ENCODE assay signal across 8 cellular contexts in the genomic region with DNA sequence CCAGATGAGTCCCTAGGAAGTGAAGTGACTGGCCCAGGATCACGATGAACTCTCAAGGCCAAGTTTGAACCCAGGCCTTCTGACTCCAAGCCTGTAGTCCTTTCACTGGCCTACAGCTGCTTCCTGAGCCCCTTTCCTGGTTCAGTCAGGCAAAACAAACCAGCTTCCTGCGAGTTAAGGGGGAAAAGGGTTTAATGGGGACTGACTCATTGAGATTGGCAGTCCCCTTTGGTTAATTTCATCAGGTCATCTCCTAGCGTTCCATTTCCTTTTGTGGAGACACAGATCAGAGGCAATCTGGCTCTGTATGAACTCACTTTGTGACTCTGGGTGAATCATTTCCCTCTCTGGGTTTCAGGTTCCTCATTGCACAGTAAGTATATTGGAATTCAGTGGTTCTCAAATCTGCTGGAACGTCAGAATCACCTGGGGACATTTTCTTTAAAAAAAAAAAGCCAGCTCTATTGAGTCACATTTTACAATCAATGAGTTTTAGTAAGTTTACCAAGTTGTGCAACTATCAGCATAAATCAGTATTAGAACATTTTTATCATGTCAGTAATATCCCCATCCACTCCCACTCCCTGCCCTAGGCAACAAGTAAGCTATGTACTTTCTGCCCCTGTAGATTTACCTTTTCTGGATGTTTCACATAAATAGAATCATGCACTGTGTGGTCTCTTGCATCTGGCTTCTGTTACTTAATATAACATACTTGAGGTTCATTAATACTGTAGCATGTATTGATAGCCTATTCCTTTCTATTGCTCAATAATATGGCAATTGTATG.
DNase-seq lines count a peak whose midpoint lies in the region; ATAC-seq, FAIRE-seq and TF ChIP-seq lines count a peak whose summit lies in the region.

No MANE protein-coding gene starts in this region.

- TF ChIP-seq POLR2A in HepG2 (IDR thresholded peaks at IDR 0.05; ENCODE audit: insufficient read depth in 1 of 2, low read depth in 2 of 2, low read length in 2 of 2), result no peak

- no peaks in the 10 kb centered on the region for H3K79me2 ChIP-seq in HepG2 (ENCODE audit: insufficient read depth, low read length)

- H3K27me3 ChIP-seq in ascending aorta (no peaks in the 10 kb centered on the region), HepG2 (ENCODE audit: control insufficient read depth in 1 of 2, insufficient read depth in 2 of 2, low read length in 2 of 2) (no peaks in the 10 kb centered on the region)

- peak overlapping the region; percentile 47 for H3K27ac ChIP-seq in HEK293 (ENCODE audit: extremely low read depth, low read depth, low read length)
- H3K27ac ChIP-seq in ascending aorta, result peak overlapping the region; percentile 62 to 80
- no peak overlapping the region for H3K27ac ChIP-seq in HepG2 (ENCODE audit: extremely low read length, insufficient read depth, low read length)

- H4K20me1 ChIP-seq in HepG2 (ENCODE audit: insufficient read depth, low read length), result no peaks in the 10 kb centered on the region

- H3K9me3 Mint-ChIP-seq in WTC11, result peaks cover 19% of the 10 kb centered on the region

- H3K9ac ChIP-seq in HepG2 (ENCODE audit: insufficient read depth, low read depth, low read length), result no peak overlapping the region

- CTCF ChIA-PET in HEK293 (lab: Yijun Ruan, JAX) (interaction anchor here (0.6 to 1.3 kb wide), 9 partner anchors 16 to 1860 kb away, joined by 3 to 5 read pairs (median 4); a partner anchor contains a TSS), HepG2 (lab: Yijun Ruan, JAX; ENCODE audit: low intra/inter-chr PET ratio, low total read pairs) (no interaction called here), WTC11 (lab: Charles Lee) (no interaction called here)

- in situ Hi-C loops in HepG2 (cut with HindIII; ENCODE audit: extremely low pct_ligation_motif_present, low pct_unique_long_range_greater_than_20kb), result no loop called here

- TF ChIP-seq EP300 in HepG2 (IDR thresholded peaks at IDR 0.05; ENCODE audit: low read depth in 2 of 2, low read length in 2 of 2) (no peak), HepG2 (CRISPR knock-in tag; IDR thresholded peaks at IDR 0.05; ENCODE audit: borderline replicate concordance) (no peak)

- no peaks in the 10 kb centered on the region for H3K27me3 Mint-ChIP-seq in WTC11 (ENCODE audit: low read depth)

- no peak overlapping the region for H2AFZ ChIP-seq in HepG2 (ENCODE audit: low read length)

- BruUV-seq in HepG2 (replicated peaks; lab: Mats Ljungman, UMichigan), result no TSS peak

- H3K4me3 Mint-ChIP-seq in WTC11, result no peak overlapping the region

- WGBS in HepG2 (ENCODE audit: low lambda C conversion rate), result 5% methylated on average over 4 of the region's 4 CpGs

- no peak overlapping the region for H3K4me2 ChIP-seq in HepG2 (ENCODE audit: low read depth, low read length)

- H3K9me3 ChIP-seq in HEK293 (ENCODE audit: control insufficient read depth, insufficient read depth, low read depth, low read length) (no peaks in the 10 kb centered on the region; the same call in 1 of the 2 replicates), ascending aorta (no peaks in the 10 kb centered on the region), HepG2 (ENCODE audit: low read length) (no peaks in the 10 kb centered on the region)

- POLR2A ChIA-PET in HEK293 (lab: Yijun Ruan, JAX), result interaction anchor here (0.6 to 3.0 kb wide), 4 partner anchors 16 to 786 kb away, joined by 3 to 13 read pairs (median 4); no protein-coding TSS in a partner anchor
- POLR2A ChIA-PET in HepG2 (lab: Yijun Ruan, JAX), result no interaction called here
- POLR2A ChIA-PET in WTC11 (lab: Charles Lee), result no interaction called here

- H3K36me3 Mint-ChIP-seq in WTC11, result no peaks in the 10 kb centered on the region

- ATAC-seq in HepG2, result no peak
- no peak for ATAC-seq in HG02852 (IDR thresholded peaks at IDR 0.05; ENCODE audit: unreplicated experiment)
- ATAC-seq in WTC11, result no peak
- no peak for ATAC-seq in HG03159 (IDR thresholded peaks at IDR 0.05; ENCODE audit: unreplicated experiment)

- no peak overlapping the region for H3K27ac Mint-ChIP-seq in WTC11

- H3K36me3 ChIP-seq in HEK293 (ENCODE audit: control insufficient read depth in 2 of 2, insufficient read depth in 1 of 2, low read length in 2 of 2) (no peaks in the 10 kb centered on the region), ascending aorta (no peaks in the 10 kb centered on the region), HepG2 (replicated peaks in 1 of 2; ENCODE audit: control insufficient read depth in 1 of 2, insufficient read depth in 2 of 2, low read length in 2 of 2) (no peaks in the 10 kb centered on the region)

- H3K4me3 ChIP-seq in HEK293 (ENCODE audit: low read depth, low read length), result no peak overlapping the region
- no peak overlapping the region for H3K4me3 ChIP-seq in ascending aorta
- H3K4me3 ChIP-seq in HepG2 (replicated peaks in 1 of 3; ENCODE audit: insufficient read depth in 1 of 3, low read depth in 2 of 3, low read length in 3 of 3), result no peak overlapping the region

- FAIRE-seq in HepG2 (lab: Jason Lieb, UNC), result no peak

- H3K4me1 ChIP-seq in HEK293 (ENCODE audit: control insufficient read depth, insufficient read depth, low read length), result peaks cover 24% of the 10 kb centered on the region
- peaks cover 12 to 22% of the 10 kb centered on the region in 2 donors for H3K4me1 ChIP-seq in ascending aorta
- no peaks in the 10 kb centered on the region for H3K4me1 ChIP-seq in HepG2 (ENCODE audit: insufficient read depth, low read length)

- H3K4me1 Mint-ChIP-seq in WTC11, result no peaks in the 10 kb centered on the region

- intact Hi-C loops in ascending aorta (cut with DNase I), result loop anchor here (1.0 to 2.0 kb wide), 3 partner anchors 17 to 39 kb away; no protein-coding TSS in a partner anchor
- intact Hi-C loops in HepG2 (cut with micrococcal nuclease; ENCODE audit: unreplicated experiment), result no loop called here
- intact Hi-C loops in head of caudate nucleus (cut with DNase I), result no loop called here

- no peak for TF ChIP-seq RAD21 in HepG2 (CRISPR knock-in tag; IDR thresholded peaks at IDR 0.05)

- TF ChIP-seq CTCF in HEK293 (tag by site-specific recombination; IDR thresholded peaks at IDR 0.05), result no peak
- TF ChIP-seq CTCF in ascending aorta (IDR thresholded peaks at IDR 0.05), result no peak
- no peak for TF ChIP-seq CTCF in HepG2 (CRISPR knock-in tag; IDR thresholded peaks at IDR 0.05)
- no peak for TF ChIP-seq CTCF in WTC11 (IDR thresholded peaks at IDR 0.05)

- DNase-seq in 8988T, result peak; percentile 22
- DNase-seq in ascending aorta (ENCODE audit: low spot score in 2 of 2), result peak in 1 of 2 donors; percentile 81
- peak; percentile 12 for DNase-seq in HepG2 (ENCODE audit: low spot score)
- DNase-seq in head of caudate nucleus, result no peak
- DNase-seq in WTC11 (ENCODE audit: low spot score), result no peak

TF ChIP-seq in HEK293, 187 proteins besides CTCF, POLR2A, EP300 and RAD21 (continues in another document):
- peak; percentile 51 for TF ChIP-seq SP7 (tag by site-specific recombination; IDR thresholded peaks at IDR 0.05)
- TF ChIP-seq, protein P1, sequence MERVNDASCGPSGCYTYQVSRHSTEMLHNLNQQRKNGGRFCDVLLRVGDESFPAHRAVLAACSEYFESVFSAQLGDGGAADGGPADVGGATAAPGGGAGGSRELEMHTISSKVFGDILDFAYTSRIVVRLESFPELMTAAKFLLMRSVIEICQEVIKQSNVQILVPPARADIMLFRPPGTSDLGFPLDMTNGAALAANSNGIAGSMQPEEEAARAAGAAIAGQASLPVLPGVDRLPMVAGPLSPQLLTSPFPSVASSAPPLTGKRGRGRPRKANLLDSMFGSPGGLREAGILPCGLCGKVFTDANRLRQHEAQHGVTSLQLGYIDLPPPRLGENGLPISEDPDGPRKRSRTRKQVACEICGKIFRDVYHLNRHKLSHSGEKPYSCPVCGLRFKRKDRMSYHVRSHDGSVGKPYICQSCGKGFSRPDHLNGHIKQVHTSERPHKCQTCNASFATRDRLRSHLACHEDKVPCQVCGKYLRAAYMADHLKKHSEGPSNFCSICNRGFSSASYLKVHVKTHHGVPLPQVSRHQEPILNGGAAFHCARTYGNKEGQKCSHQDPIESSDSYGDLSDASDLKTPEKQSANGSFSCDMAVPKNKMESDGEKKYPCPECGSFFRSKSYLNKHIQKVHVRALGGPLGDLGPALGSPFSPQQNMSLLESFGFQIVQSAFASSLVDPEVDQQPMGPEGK (tag by site-specific recombination; IDR thresholded peaks at IDR 0.05), result no peak

TF ChIP-seq in HepG2, 621 proteins besides CTCF, POLR2A, EP300 and RAD21:
- TF ChIP-seq ZNF496 (CRISPR knock-in tag; IDR thresholded peaks at IDR 0.05; ENCODE audit: insufficient replicate concordance), result no peak
- TF ChIP-seq CEBPB (IDR thresholded peaks at IDR 0.05; ENCODE audit: borderline replicate concordance, low read depth, low read length), result peak; percentile 11; the same call in 1 of the 2 replicates
TF ChIP-seq in HepG2: peak in this region for 1.

TF ChIP-seq in WTC11, 78 proteins besides CTCF, POLR2A, EP300 and RAD21:
- TF ChIP-seq TEAD1 (CRISPR knock-in tag; IDR thresholded peaks at IDR 0.05), result no peak
- TF ChIP-seq, protein P2, sequence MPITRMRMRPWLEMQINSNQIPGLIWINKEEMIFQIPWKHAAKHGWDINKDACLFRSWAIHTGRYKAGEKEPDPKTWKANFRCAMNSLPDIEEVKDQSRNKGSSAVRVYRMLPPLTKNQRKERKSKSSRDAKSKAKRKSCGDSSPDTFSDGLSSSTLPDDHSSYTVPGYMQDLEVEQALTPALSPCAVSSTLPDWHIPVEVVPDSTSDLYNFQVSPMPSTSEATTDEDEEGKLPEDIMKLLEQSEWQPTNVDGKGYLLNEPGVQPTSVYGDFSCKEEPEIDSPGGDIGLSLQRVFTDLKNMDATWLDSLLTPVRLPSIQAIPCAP (CRISPR knock-in tag; IDR thresholded peaks at IDR 0.05), result no peak
- TF ChIP-seq, protein P3, sequence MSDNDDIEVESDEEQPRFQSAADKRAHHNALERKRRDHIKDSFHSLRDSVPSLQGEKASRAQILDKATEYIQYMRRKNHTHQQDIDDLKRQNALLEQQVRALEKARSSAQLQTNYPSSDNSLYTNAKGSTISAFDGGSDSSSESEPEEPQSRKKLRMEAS (CRISPR knock-in tag; IDR thresholded peaks at IDR 0.05), result no peak
- TF ChIP-seq CBFB (CRISPR knock-in tag; IDR thresholded peaks at IDR 0.05; ENCODE audit: low read depth), result no peak
- no peak for TF ChIP-seq ESRRA (CRISPR knock-in tag; IDR thresholded peaks at IDR 0.05; ENCODE audit: borderline replicate concordance)
- no peak for TF ChIP-seq ELF4 (CRISPR knock-in tag; IDR thresholded peaks at IDR 0.05; ENCODE audit: low read depth)
- no peak for TF ChIP-seq PRRX2 (CRISPR knock-in tag; IDR thresholded peaks at IDR 0.05)

Comparison
In these comparisons a context has a peak if more than half of its experiments do, and no peak if none do; other contexts are left out.
1. DNase-seq: peak in 8988T (single experiment) and HepG2 (single experiment); none in head of caudate nucleus (0 of 42) and WTC11 (single experiment).